ENCODE assay signal across 1 cellular context in the genomic region with DNA sequence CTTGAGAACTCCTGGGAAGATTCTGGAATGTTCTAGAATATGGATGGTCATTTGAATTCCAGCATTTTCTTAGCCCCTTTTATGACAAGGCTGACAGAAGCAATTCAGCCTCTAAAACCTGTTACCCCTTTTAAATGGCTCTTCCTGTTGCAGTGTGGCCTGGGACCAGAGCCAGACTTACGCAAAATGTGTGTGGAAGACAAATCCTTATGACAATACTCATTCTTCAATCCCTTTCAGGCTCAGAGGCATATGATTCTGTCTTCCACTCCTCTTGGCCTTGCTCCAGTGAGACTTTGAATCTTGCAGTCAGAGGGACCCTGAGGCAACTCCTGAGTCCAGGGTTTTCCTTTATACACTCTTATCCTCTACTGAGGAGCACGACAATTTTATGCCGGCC.
TF ChIP-seq lines count a peak whose summit lies in the region.

No MANE protein-coding gene starts in this region.

TF ChIP-seq in IMR-90, 13 proteins besides CTCF, POLR2A, EP300 and RAD21 (continued from another document):
- TF ChIP-seq CEBPB (IDR thresholded peaks at IDR 0.05; ENCODE audit: low read depth, low read length) (no peak), NFE2L2 (IDR thresholded peaks at IDR 0.05; ENCODE audit: low read depth, low read length) (no peak)
